6 cellular contexts compared by ENCODE assay signal in genomic region chr12:55818140-55818728, GRCh38. TPM values are rescaled to one million over a fixed set of nuclear protein-coding genes. Genes with fewer than 3 reads are reported as not detected.
A peak's percentile ranks its signal among the peaks of the same experiment; 100 is the strongest.
DNase-seq lines count a peak whose midpoint lies in the region; ATAC-seq and TF ChIP-seq lines count a peak whose summit lies in the region.

No MANE protein-coding gene starts in this region.

- ATAC-seq in GM18505 (IDR thresholded peaks at IDR 0.05; ENCODE audit: unreplicated experiment) (peak; percentile 31), HG03045 (IDR thresholded peaks at IDR 0.05; ENCODE audit: unreplicated experiment) (peak; percentile 23)
- ATAC-seq in naive thymus-derived CD8-positive, alpha-beta T cell = peak; percentile 50 to 56

- TF ChIP-seq POLR2A in GM18505 (IDR thresholded peaks at IDR 0.05; ENCODE audit: borderline replicate concordance, extremely low read depth, insufficient read depth, insufficient read length) = no peak

- peaks cover 21 to 47% of the 10 kb centered on the region in 2 donors for H3K36me3 ChIP-seq in ascending aorta

- no peaks in the 10 kb centered on the region for H3K27me3 Mint-ChIP-seq in naive thymus-derived CD8-positive, alpha-beta T cell

- no peak overlapping the region for H3K27ac Mint-ChIP-seq in naive thymus-derived CD8-positive, alpha-beta T cell

- in situ Hi-C loops in G401 (cut with HindIII; ENCODE audit: low sequenced_read_pairs) = no loop called here

- H3K4me3 Mint-ChIP-seq in naive thymus-derived CD8-positive, alpha-beta T cell = no peak overlapping the region

- H3K4me3 ChIP-seq in ascending aorta = peak overlapping the region; percentile 66 to 87

- H3K36me3 Mint-ChIP-seq in naive thymus-derived CD8-positive, alpha-beta T cell = peaks cover 0 to 64% (median 8%) of the 10 kb centered on the region in 3 donors

- no peaks in the 10 kb centered on the region for H3K9me3 ChIP-seq in ascending aorta

- peaks cover 0 to 17% of the 10 kb centered on the region in 2 donors for H3K4me1 ChIP-seq in ascending aorta

- no peak for DNase-seq in ascending aorta (ENCODE audit: low spot score in 2 of 2)
- DNase-seq in naive thymus-derived CD8-positive, alpha-beta T cell = no peak
- no peak for DNase-seq in G401 (ENCODE audit: low spot score)
- DNase-seq in DMS153 treated with DMSO at 0.1 percent for 48 hours (lab: John Stamatoyannopoulos, UW; ENCODE audit: unreplicated experiment) = no peak

- intact Hi-C loops in ascending aorta (cut with DNase I) = loop anchor here (1.0 to 10.0 kb wide), 4 partner anchors 11 to 163 kb away; partner anchors contain the start of genes DNAJC14, GDF11 and PYM1

- H3K9me3 Mint-ChIP-seq in naive thymus-derived CD8-positive, alpha-beta T cell = no peaks in the 10 kb centered on the region

- no peak for TF ChIP-seq CTCF in ascending aorta (IDR thresholded peaks at IDR 0.05)

- H3K27ac ChIP-seq in ascending aorta = peak overlapping the region; percentile 81 to 86

- POLR2A ChIA-PET in naive thymus-derived CD8-positive, alpha-beta T cell (lab: Charles Lee) = interaction anchor here (0.6 to 6.0 kb wide), 24 partner anchors 11 to 1538 kb away, joined by 3 to 210 read pairs (median 4); partner anchors contain the start of genes BLOC1S1, CBX5, CD63 and CNPY2

- peaks cover 5 to 47% (median 35%) of the 10 kb centered on the region in 4 donors for H3K4me1 Mint-ChIP-seq in naive thymus-derived CD8-positive, alpha-beta T cell

- H3K27me3 ChIP-seq in ascending aorta = no peaks in the 10 kb centered on the region

RNA-seq across cellular contexts. Expression of gene ORMDL2, which starts 0.4 kb away (rescaled TPM):
- 13.8 TPM for total RNA-seq in ascending aorta
- 10 to 100 TPM; 43.2 to 46.8 TPM for total RNA-seq in naive thymus-derived CD8-positive, alpha-beta T cell
- 10 to 100 TPM; 71.6 to 92.5 (median 90.3) TPM for polyA plus RNA-seq in naive thymus-derived CD8-positive, alpha-beta T cell
- 27.8 and 51.5 TPM in 2 replicates for total RNA-seq in G401 (2014; rRNA removed; shearing (Covaris generic))

RNA-seq across cellular contexts. Expression of gene SARNP, which starts 0.7 kb away (rescaled TPM):
- 13.4 TPM for total RNA-seq in ascending aorta
- 10 to 100 TPM; 43.6 to 43.9 TPM for total RNA-seq in naive thymus-derived CD8-positive, alpha-beta T cell
- 100 to 1,000 TPM in 1 of 3 donors, 10 to 100 TPM in 2; 93.6 to 104 (median 94.0) TPM for polyA plus RNA-seq in naive thymus-derived CD8-positive, alpha-beta T cell
- 248 and 272 TPM in 2 replicates for total RNA-seq in G401 (2014; rRNA removed; shearing (Covaris generic))

RNA-seq across cellular contexts. Expression of gene DNAJC14, which starts 11.2 kb away (rescaled TPM):
- total RNA-seq in ascending aorta = 26.1 TPM
- total RNA-seq in naive thymus-derived CD8-positive, alpha-beta T cell = 10 to 100 TPM; 34.7 to 35.0 TPM
- polyA plus RNA-seq in naive thymus-derived CD8-positive, alpha-beta T cell = 10 to 100 TPM; 31.0 to 39.6 (median 35.5) TPM
- 17.3 and 33.2 TPM in 2 replicates for total RNA-seq in G401 (2014; rRNA removed; shearing (Covaris generic))

RNA-seq across cellular contexts. Expression of gene MMP19, which starts 24.5 kb away (rescaled TPM):
- 37.5 TPM for total RNA-seq in ascending aorta
- total RNA-seq in naive thymus-derived CD8-positive, alpha-beta T cell = under 1 TPM in 1 of 2 experiments, not detected in 1; 0.55 TPM
- not detected for polyA plus RNA-seq in naive thymus-derived CD8-positive, alpha-beta T cell
- 0.98 and 1.8 TPM in 2 replicates for total RNA-seq in G401 (2014; rRNA removed; shearing (Covaris generic))
